Comparison of ENCODE assay signal across 2 cellular contexts in genomic region chr16:70127706-70128105, GRCh38. TPM values are rescaled to one million over a fixed set of nuclear protein-coding genes. Genes with fewer than 3 reads are reported as not detected.
"Had no signal": no experiment of that assay in that cellular context is flagged by ENCODE, and none has a peak within 500 bp of the region (broad histone marks: within the 10 kb centered on the region; RNA-seq: fewer than 3 reads in every experiment).

No MANE protein-coding gene starts in this region.

RNA-seq across cellular contexts. Expression of gene CLEC18C, which starts 45.9 kb away (rescaled TPM):
- total RNA-seq: activated CD4-positive, alpha-beta memory T cell treated with anti-CD3 and anti-CD28 coated beads for 36 hours; activated CD4-positive, alpha-beta T cell treated with anti-CD3 and anti-CD28 coated beads, Interleukin-2, amount 10 ng/mL, durations not matched to agents 24 days and 14 days had no signal
